ENCODE assay signal across 1 cellular context in the genomic region with DNA sequence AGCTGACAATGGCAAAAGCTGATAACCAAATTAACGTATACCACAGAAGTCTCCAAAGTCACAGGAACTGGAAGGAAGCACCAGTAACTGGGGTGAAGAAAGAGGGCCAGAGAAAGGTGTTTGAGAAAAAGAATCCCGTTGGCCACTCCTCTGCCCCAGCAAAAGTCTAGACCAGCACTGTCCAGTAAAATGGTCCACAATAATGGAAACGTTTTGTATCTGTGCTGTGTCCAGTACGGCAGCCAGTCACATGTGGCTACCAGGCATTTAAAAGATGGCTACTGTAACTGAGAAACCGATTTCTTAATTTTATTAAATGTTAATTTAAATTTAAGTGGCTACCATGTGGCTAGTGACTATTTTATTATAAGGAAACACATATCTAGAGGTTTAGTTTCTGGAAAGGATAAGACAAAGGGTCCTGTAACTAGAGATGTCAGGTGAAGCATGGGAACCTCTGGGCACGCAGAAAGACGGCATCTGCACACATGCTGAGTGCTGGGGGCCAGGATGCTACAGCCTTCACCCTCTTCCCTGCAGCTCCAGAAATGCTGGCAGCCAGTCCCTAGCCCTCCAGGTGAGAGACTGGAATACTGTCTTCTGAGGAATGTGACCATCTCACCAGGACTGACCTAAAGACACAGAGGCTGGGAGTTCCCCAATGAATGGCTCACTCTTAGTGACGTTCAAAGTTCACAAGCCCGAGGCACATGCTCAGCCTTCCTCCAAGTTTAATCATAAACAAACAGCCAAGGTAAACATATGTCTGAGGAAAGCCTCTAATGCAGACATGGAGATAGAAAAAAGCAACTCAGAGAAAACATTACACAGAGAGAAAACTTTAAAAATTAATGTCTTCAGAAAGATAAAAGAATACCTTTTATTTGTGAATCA.
TF ChIP-seq lines count a peak whose summit lies in the region.

No MANE protein-coding gene starts in this region.

TF ChIP-seq in HepG2, 621 proteins besides CTCF, POLR2A, EP300 and RAD21 (continued from another document and continues in another):
- TF ChIP-seq NR2C2 (CRISPR knock-in tag; IDR thresholded peaks at IDR 0.05; ENCODE audit: borderline replicate concordance) (no peak; the same call in 1 of the 2 replicates), ZBED4 (CRISPR knock-in tag; IDR thresholded peaks at IDR 0.05; ENCODE audit: borderline replicate concordance) (no peak), PRMT3 (CRISPR knock-in tag; IDR thresholded peaks at IDR 0.05; ENCODE audit: borderline replicate concordance, low read depth) (no peak), RBM39 (IDR thresholded peaks at IDR 0.05; ENCODE audit: low read depth, low read length, poor library complexity, severe bottlenecking) (no peak), ZNF770 (CRISPR knock-in tag; IDR thresholded peaks at IDR 0.05) (no peak), KMT2A (CRISPR knock-in tag; IDR thresholded peaks at IDR 0.05) (no peak), REL (CRISPR knock-in tag; conservative IDR thresholded peaks at IDR 0.05) (no peak), ZNF792 (CRISPR knock-in tag; IDR thresholded peaks at IDR 0.05) (no peak; the same call in 1 of the 2 replicates), ZFP37 (CRISPR knock-in tag; IDR thresholded peaks at IDR 0.05; ENCODE audit: borderline replicate concordance) (no peak), SATB2 (CRISPR knock-in tag; IDR thresholded peaks at IDR 0.05) (no peak), ZBTB1 (CRISPR knock-in tag; IDR thresholded peaks at IDR 0.05; ENCODE audit: borderline replicate concordance) (no peak), ZZZ3 (CRISPR knock-in tag; IDR thresholded peaks at IDR 0.05; ENCODE audit: borderline replicate concordance) (no peak), ZNF883 (CRISPR knock-in tag; IDR thresholded peaks at IDR 0.05; ENCODE audit: not compliant biosample characterization) (no peak), RFX3 (CRISPR knock-in tag; IDR thresholded peaks at IDR 0.05) (no peak), ZNF616 (CRISPR knock-in tag; IDR thresholded peaks at IDR 0.05; ENCODE audit: low read depth) (no peak), ZNF333 (CRISPR knock-in tag; IDR thresholded peaks at IDR 0.05; ENCODE audit: borderline replicate concordance) (no peak), MXD4 (CRISPR knock-in tag; IDR thresholded peaks at IDR 0.05) (no peak), ZNF644 (CRISPR knock-in tag; IDR thresholded peaks at IDR 0.05; ENCODE audit: low read depth) (no peak; the same call in 1 of the 2 replicates), POGK (CRISPR knock-in tag; conservative IDR thresholded peaks at IDR 0.05) (no peak), ZNF576 (CRISPR knock-in tag; IDR thresholded peaks at IDR 0.05) (no peak), ZNF292 (CRISPR knock-in tag; IDR thresholded peaks at IDR 0.05; ENCODE audit: borderline replicate concordance, low read depth) (peak; percentile 74; the same call in 1 of the 2 replicates), ZNF850 (CRISPR knock-in tag; conservative IDR thresholded peaks at IDR 0.05) (no peak), SMAD1 (CRISPR knock-in tag; IDR thresholded peaks at IDR 0.05; ENCODE audit: borderline replicate concordance, low read depth) (no peak), CSRNP2 (CRISPR knock-in tag; conservative IDR thresholded peaks at IDR 0.05; ENCODE audit: low read depth) (no peak), ETV5 (CRISPR knock-in tag; IDR thresholded peaks at IDR 0.05; ENCODE audit: borderline replicate concordance) (no peak; the same call in 1 of the 2 replicates), MTA3 (CRISPR knock-in tag; IDR thresholded peaks at IDR 0.05) (no peak)
- TF ChIP-seq, protein P1, sequence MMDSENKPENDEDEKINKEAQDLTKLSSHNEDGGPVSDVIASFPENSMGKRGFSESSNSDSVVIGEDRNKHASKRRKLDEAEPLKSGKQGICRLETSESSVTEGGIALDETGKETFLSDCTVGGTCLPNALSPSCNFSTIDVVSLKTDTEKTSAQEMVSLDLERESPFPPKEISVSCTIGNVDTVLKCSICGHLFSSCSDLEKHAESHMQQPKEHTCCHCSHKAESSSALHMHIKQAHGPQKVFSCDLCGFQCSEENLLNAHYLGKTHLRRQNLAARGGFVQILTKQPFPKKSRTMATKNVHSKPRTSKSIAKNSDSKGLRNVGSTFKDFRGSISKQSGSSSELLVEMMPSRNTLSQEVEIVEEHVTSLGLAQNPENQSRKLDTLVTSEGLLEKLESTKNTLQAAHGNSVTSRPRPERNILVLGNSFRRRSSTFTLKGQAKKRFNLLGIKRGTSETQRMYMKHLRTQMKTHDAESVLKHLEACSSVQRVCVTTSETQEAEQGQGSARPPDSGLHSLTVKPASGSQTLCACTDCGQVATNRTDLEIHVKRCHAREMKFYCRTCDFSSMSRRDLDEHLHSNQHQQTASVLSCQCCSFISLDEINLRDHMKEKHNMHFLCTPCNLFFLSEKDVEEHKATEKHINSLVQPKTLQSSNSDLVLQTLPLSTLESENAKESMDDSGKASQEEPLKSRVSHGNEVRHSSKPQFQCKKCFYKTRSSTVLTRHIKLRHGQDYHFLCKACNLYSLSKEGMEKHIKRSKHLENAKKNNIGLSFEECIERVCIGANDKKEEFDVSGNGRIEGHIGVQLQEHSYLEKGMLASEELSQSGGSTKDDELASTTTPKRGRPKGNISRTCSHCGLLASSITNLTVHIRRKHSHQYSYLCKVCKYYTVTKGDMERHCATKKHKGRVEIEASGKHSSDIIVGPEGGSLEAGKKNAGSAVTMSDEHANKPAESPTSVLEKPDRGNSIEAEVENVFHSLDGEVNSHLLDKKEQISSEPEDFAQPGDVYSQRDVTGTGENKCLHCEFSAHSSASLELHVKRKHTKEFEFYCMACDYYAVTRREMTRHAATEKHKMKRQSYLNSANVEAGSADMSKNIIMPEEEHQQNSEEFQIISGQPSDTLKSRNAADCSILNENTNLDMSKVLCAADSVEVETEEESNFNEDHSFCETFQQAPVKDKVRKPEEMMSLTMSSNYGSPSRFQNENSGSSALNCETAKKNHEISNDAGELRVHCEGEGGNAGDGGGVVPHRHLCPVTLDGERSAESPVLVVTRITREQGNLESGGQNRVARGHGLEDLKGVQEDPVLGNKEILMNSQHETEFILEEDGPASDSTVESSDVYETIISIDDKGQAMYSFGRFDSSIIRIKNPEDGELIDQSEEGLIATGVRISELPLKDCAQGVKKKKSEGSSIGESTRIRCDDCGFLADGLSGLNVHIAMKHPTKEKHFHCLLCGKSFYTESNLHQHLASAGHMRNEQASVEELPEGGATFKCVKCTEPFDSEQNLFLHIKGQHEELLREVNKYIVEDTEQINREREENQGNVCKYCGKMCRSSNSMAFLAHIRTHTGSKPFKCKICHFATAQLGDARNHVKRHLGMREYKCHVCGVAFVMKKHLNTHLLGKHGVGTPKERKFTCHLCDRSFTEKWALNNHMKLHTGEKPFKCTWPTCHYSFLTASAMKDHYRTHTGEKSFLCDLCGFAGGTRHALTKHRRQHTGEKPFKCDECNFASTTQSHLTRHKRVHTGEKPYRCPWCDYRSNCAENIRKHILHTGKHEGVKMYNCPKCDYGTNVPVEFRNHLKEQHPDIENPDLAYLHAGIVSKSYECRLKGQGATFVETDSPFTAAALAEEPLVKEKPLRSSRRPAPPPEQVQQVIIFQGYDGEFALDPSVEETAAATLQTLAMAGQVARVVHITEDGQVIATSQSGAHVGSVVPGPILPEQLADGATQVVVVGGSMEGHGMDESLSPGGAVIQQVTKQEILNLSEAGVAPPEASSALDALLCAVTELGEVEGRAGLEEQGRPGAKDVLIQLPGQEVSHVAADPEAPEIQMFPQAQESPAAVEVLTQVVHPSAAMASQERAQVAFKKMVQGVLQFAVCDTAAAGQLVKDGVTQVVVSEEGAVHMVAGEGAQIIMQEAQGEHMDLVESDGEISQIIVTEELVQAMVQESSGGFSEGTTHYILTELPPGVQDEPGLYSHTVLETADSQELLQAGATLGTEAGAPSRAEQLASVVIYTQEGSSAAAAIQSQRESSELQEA (CRISPR knock-in tag; IDR thresholded peaks at IDR 0.05; ENCODE audit: not compliant biosample characterization): no peak
- TF ChIP-seq, protein P2, sequence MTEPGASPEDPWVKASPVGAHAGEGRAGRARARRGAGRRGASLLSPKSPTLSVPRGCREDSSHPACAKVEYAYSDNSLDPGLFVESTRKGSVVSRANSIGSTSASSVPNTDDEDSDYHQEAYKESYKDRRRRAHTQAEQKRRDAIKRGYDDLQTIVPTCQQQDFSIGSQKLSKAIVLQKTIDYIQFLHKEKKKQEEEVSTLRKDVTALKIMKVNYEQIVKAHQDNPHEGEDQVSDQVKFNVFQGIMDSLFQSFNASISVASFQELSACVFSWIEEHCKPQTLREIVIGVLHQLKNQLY (CRISPR knock-in tag; IDR thresholded peaks at IDR 0.05): peak; percentile 89; the same call in 1 of the 2 replicates
- TF ChIP-seq, protein P3, sequence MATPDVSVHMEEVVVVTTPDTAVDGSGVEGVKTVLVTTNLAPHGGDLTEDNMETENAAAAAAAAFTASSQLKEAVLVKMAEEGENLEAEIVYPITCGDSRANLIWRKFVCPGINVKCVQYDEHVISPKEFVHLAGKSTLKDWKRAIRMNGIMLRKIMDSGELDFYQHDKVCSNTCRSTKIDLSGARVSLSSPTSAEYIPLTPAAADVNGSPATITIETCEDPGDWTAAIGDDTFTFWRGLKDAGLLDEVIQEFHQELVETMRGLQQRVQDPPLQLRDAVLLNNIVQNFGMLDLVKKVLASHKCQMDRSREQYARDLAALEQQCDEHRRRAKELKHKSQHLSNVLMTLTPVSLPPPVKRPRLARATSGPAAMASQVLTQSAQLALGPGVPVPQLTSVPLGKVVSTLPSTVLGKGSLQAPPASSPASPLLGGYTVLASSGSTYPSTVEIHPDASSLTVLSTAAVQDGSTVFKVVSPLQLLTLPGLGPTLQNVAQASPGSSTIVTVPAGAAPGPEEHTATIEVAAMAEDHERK (CRISPR knock-in tag; IDR thresholded peaks at IDR 0.05; ENCODE audit: low read depth): no peak
- TF ChIP-seq, protein P4, sequence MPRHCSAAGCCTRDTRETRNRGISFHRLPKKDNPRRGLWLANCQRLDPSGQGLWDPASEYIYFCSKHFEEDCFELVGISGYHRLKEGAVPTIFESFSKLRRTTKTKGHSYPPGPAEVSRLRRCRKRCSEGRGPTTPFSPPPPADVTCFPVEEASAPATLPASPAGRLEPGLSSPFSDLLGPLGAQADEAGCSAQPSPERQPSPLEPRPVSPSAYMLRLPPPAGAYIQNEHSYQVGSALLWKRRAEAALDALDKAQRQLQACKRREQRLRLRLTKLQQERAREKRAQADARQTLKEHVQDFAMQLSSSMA (CRISPR knock-in tag; IDR thresholded peaks at IDR 0.05): no peak
